ENCODE assay signal across 1 cellular context in genomic region chr12:19440019-19440858, GRCh38.
TF ChIP-seq lines count a peak whose summit lies in the region.

No MANE protein-coding gene starts in this region.

TF ChIP-seq in GM23338, 12 proteins besides CTCF, POLR2A, EP300 and RAD21 (continued from another document):
- no peak for TF ChIP-seq ETS1 (IDR thresholded peaks at IDR 0.05)
- TF ChIP-seq REST (IDR thresholded peaks at IDR 0.05; ENCODE audit: unreplicated experiment) = no peak
- TF ChIP-seq NANOG (IDR thresholded peaks at IDR 0.05; ENCODE audit: borderline replicate concordance) = no peak
TF ChIP-seq in GM23338: peak in this region for 0.
